1 cellular context compared by ENCODE assay signal in the genomic region with DNA sequence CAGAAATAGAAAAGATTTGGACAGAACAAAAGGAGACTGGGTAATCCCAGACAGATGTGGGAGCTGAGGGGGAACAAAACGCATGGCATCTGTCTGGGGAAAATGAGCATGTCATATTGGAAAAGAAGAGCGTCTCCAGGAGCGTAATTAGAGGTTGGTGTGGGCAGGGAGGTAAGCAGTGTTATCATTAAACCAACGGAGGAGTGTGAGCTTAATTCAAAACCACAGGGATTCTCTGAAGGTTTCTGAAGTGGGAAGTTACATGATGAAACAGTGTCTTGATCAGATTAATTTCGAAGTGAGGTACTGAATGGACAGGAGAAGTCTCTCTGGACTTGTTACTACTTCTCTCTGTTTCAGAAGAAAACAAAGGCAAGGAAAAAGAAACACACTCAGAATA.
TF ChIP-seq lines count a peak whose summit lies in the region.

No MANE protein-coding gene starts in this region.

TF ChIP-seq in WTC11, 78 proteins besides CTCF, POLR2A, EP300 and RAD21 (continued from another document):
- TF ChIP-seq, protein P1, sequence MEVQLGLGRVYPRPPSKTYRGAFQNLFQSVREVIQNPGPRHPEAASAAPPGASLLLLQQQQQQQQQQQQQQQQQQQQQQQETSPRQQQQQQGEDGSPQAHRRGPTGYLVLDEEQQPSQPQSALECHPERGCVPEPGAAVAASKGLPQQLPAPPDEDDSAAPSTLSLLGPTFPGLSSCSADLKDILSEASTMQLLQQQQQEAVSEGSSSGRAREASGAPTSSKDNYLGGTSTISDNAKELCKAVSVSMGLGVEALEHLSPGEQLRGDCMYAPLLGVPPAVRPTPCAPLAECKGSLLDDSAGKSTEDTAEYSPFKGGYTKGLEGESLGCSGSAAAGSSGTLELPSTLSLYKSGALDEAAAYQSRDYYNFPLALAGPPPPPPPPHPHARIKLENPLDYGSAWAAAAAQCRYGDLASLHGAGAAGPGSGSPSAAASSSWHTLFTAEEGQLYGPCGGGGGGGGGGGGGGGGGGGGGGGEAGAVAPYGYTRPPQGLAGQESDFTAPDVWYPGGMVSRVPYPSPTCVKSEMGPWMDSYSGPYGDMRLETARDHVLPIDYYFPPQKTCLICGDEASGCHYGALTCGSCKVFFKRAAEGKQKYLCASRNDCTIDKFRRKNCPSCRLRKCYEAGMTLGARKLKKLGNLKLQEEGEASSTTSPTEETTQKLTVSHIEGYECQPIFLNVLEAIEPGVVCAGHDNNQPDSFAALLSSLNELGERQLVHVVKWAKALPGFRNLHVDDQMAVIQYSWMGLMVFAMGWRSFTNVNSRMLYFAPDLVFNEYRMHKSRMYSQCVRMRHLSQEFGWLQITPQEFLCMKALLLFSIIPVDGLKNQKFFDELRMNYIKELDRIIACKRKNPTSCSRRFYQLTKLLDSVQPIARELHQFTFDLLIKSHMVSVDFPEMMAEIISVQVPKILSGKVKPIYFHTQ (CRISPR knock-in tag; IDR thresholded peaks at IDR 0.05) = no peak
- TF ChIP-seq FOXK1 (CRISPR knock-in tag; IDR thresholded peaks at IDR 0.05) (no peak), ZNF396 (CRISPR knock-in tag; IDR thresholded peaks at IDR 0.05; ENCODE audit: borderline replicate concordance) (no peak), MYBL2 (CRISPR knock-in tag; IDR thresholded peaks at IDR 0.05) (no peak), USF1 (CRISPR knock-in tag; IDR thresholded peaks at IDR 0.05) (no peak)
